ENCODE assay signal across 23 cellular contexts in genomic region chr15:41292521-41292920, GRCh38. TPM values are rescaled to one million over a fixed set of nuclear protein-coding genes. Genes with fewer than 3 reads are reported as not detected.
DNase-seq lines count a peak whose midpoint lies in the region; TF ChIP-seq lines count a peak whose summit lies in the region.
"Had no signal": no experiment of that assay in that cellular context is flagged by ENCODE, and none has a peak within 500 bp of the region (broad histone marks: within the 10 kb centered on the region; RNA-seq: fewer than 3 reads in every experiment).

No MANE protein-coding gene starts in this region.

- peaks cover 60% of the 10 kb centered on the region for H3K36me3 ChIP-seq in HAP-1 (replicated peaks)
- peaks cover 35% of the 10 kb centered on the region for H3K36me3 ChIP-seq in neutrophil

- POLR2A ChIA-PET in activated CD4-positive, alpha-beta memory T cell treated with anti-CD3 and anti-CD28 coated beads, Interleukin-2, amount 10 ng/mL, durations not matched to agents 7 days and 5 days (lab: Charles Lee), result interaction anchor here (1.2 kb wide), 1 partner anchor 9 kb away, joined by 4 read pairs; no protein-coding TSS in a partner anchor
- POLR2A ChIA-PET in activated CD4-positive, alpha-beta memory T cell treated with anti-CD3 and anti-CD28 coated beads for 36 hours (lab: Charles Lee), result no interaction called here

- no peak for DNase-seq in activated CD4-positive, alpha-beta memory T cell treated with anti-CD3 and anti-CD28 coated beads, Interleukin-2, amount 10 ng/mL, durations not matched to agents 7 days and 5 days
- DNase-seq in activated CD4-positive, alpha-beta memory T cell treated with anti-CD3 and anti-CD28 coated beads for 36 hours, result no peak
- DNase-seq in HAP-1 (ENCODE audit: low spot score in 2 of 2) (peak; percentile 46 to 94), HCEC 1CT (no peak), mucosa of gallbladder (ENCODE audit: low spot score) (no peak), hepatic stellate cell (ENCODE audit: low spot score) (no peak)
- no peak for DNase-seq in activated naive CD8-positive, alpha-beta T cell treated with anti-CD3 and anti-CD28 coated beads for 36 hours
- DNase-seq: activated CD4-positive, alpha-beta T cell treated with anti-CD3 and anti-CD28 coated beads, Interleukin-2, amount 10 ng/mL, durations not matched to agents 24 days and 14 days; DMS153; GOT3; islet precursor cell; Karpas-422; left ventricle myocardium superior; NCI-H1092; NCI-H187; NCI-H2171 treated with DMSO at 0.1 percent for 48 hours; NCI-H524 treated with DMSO at 0.1 percent for 48 hours; T-helper 1 cell had no signal

- H3K9me3 ChIP-seq in HAP-1 (no peaks in the 10 kb centered on the region), neutrophil (no peaks in the 10 kb centered on the region)
- H3K9me3 ChIP-seq: SJSA1 had no signal

- no peak overlapping the region for H3K4me3 ChIP-seq in HAP-1
- no peak overlapping the region for H3K4me3 ChIP-seq in neutrophil (ENCODE audit: low read depth in 1 of 2, low read length in 1 of 2)
- H3K4me3 ChIP-seq: SJSA1 had no signal

- H3K4me1 ChIP-seq in HAP-1 (peaks cover 7% of the 10 kb centered on the region), neutrophil (ENCODE audit: control insufficient read depth in 1 of 2, insufficient read depth in 1 of 2, low read depth in 1 of 2, low read length in 1 of 2) (peaks cover 21 to 22% of the 10 kb centered on the region in 2 experiments)
- H3K4me1 ChIP-seq: SJSA1 had no signal

- H3K27ac ChIP-seq in neutrophil, result peak overlapping the region; percentile 85
- H3K27ac ChIP-seq: SJSA1 had no signal

- H3K4me1 Mint-ChIP-seq in activated CD4-positive, alpha-beta memory T cell treated with anti-CD3 and anti-CD28 coated beads, Interleukin-2, amount 10 ng/mL, durations not matched to agents 7 days and 5 days, result peaks cover 30% of the 10 kb centered on the region
- peaks cover 19% of the 10 kb centered on the region for H3K4me1 Mint-ChIP-seq in activated CD4-positive, alpha-beta memory T cell treated with anti-CD3 and anti-CD28 coated beads for 36 hours (ENCODE audit: low read depth)
- peaks cover 29% of the 10 kb centered on the region for H3K4me1 Mint-ChIP-seq in activated naive CD8-positive, alpha-beta T cell treated with anti-CD3 and anti-CD28 coated beads for 36 hours

- H3K27me3 ChIP-seq in HAP-1 (ENCODE audit: low read depth) (no peaks in the 10 kb centered on the region), neutrophil (no peaks in the 10 kb centered on the region)
- H3K27me3 ChIP-seq: SJSA1 had no signal

- peak overlapping the region; percentile 23 for H3K27ac Mint-ChIP-seq in activated CD4-positive, alpha-beta memory T cell treated with anti-CD3 and anti-CD28 coated beads, Interleukin-2, amount 10 ng/mL, durations not matched to agents 7 days and 5 days
- no peak overlapping the region for H3K27ac Mint-ChIP-seq in activated CD4-positive, alpha-beta memory T cell treated with anti-CD3 and anti-CD28 coated beads for 36 hours
- peak overlapping the region; percentile 43 for H3K27ac Mint-ChIP-seq in activated naive CD8-positive, alpha-beta T cell treated with anti-CD3 and anti-CD28 coated beads for 36 hours
- H3K27ac Mint-ChIP-seq: type B pancreatic cell had no signal

- H3K36me3 Mint-ChIP-seq in activated CD4-positive, alpha-beta memory T cell treated with anti-CD3 and anti-CD28 coated beads, Interleukin-2, amount 10 ng/mL, durations not matched to agents 7 days and 5 days (ENCODE audit: low read depth), result peaks cover 48% of the 10 kb centered on the region
- peaks cover 28% of the 10 kb centered on the region for H3K36me3 Mint-ChIP-seq in activated CD4-positive, alpha-beta memory T cell treated with anti-CD3 and anti-CD28 coated beads for 36 hours
- peaks cover 21% of the 10 kb centered on the region for H3K36me3 Mint-ChIP-seq in activated naive CD8-positive, alpha-beta T cell treated with anti-CD3 and anti-CD28 coated beads for 36 hours

- no peak for TF ChIP-seq CTCF in neutrophil (IDR thresholded peaks at IDR 0.05)

- CTCF ChIA-PET in activated CD4-positive, alpha-beta memory T cell treated with anti-CD3 and anti-CD28 coated beads, Interleukin-2, amount 10 ng/mL, durations not matched to agents 7 days and 5 days (lab: Charles Lee), result interaction anchor here (2.3 kb wide), 1 partner anchor 61 kb away, joined by 6 read pairs; the partner anchor contains the start of gene CHP1
- CTCF ChIA-PET in activated CD4-positive, alpha-beta memory T cell treated with anti-CD3 and anti-CD28 coated beads for 36 hours (lab: Charles Lee), result no interaction called here

- H3K27me3 Mint-ChIP-seq in activated CD4-positive, alpha-beta memory T cell treated with anti-CD3 and anti-CD28 coated beads, Interleukin-2, amount 10 ng/mL, durations not matched to agents 7 days and 5 days, result no peaks in the 10 kb centered on the region
- H3K27me3 Mint-ChIP-seq in activated CD4-positive, alpha-beta memory T cell treated with anti-CD3 and anti-CD28 coated beads for 36 hours, result no peaks in the 10 kb centered on the region
- no peaks in the 10 kb centered on the region for H3K27me3 Mint-ChIP-seq in activated naive CD8-positive, alpha-beta T cell treated with anti-CD3 and anti-CD28 coated beads for 36 hours
- H3K27me3 Mint-ChIP-seq: activated CD4-positive, alpha-beta T cell treated with anti-CD3 and anti-CD28 coated beads, Interleukin-2, amount 10 ng/mL, durations not matched to agents 24 days and 14 days; type B pancreatic cell had no signal

- no peaks in the 10 kb centered on the region for H3K9me3 Mint-ChIP-seq in activated CD4-positive, alpha-beta memory T cell treated with anti-CD3 and anti-CD28 coated beads, Interleukin-2, amount 10 ng/mL, durations not matched to agents 7 days and 5 days
- H3K9me3 Mint-ChIP-seq in activated CD4-positive, alpha-beta memory T cell treated with anti-CD3 and anti-CD28 coated beads for 36 hours, result no peaks in the 10 kb centered on the region
- H3K9me3 Mint-ChIP-seq in activated naive CD8-positive, alpha-beta T cell treated with anti-CD3 and anti-CD28 coated beads for 36 hours, result no peaks in the 10 kb centered on the region
- H3K9me3 Mint-ChIP-seq: activated CD4-positive, alpha-beta T cell treated with anti-CD3 and anti-CD28 coated beads, Interleukin-2, amount 10 ng/mL, durations not matched to agents 24 days and 14 days; neural crest cell; type B pancreatic cell had no signal

- in situ Hi-C loops in HAP-1 (cut with MboI; ENCODE audit: low sequenced_read_pairs), result no loop called here

- H3K4me3 Mint-ChIP-seq in activated CD4-positive, alpha-beta memory T cell treated with anti-CD3 and anti-CD28 coated beads, Interleukin-2, amount 10 ng/mL, durations not matched to agents 7 days and 5 days, result no peak overlapping the region
- no peak overlapping the region for H3K4me3 Mint-ChIP-seq in activated CD4-positive, alpha-beta memory T cell treated with anti-CD3 and anti-CD28 coated beads for 36 hours
- H3K4me3 Mint-ChIP-seq in activated naive CD8-positive, alpha-beta T cell treated with anti-CD3 and anti-CD28 coated beads for 36 hours, result no peak overlapping the region
- H3K4me3 Mint-ChIP-seq: activated CD4-positive, alpha-beta T cell treated with anti-CD3 and anti-CD28 coated beads, Interleukin-2, amount 10 ng/mL, durations not matched to agents 24 days and 14 days; neural crest cell; type B pancreatic cell had no signal

- intact Hi-C loops in activated CD4-positive, alpha-beta memory T cell treated with anti-CD3 and anti-CD28 coated beads for 36 hours (cut with micrococcal nuclease), result no loop called here

RNA-seq across cellular contexts. Expression of gene OIP5, which starts 39.9 kb away (rescaled TPM):
- 10 to 100 TPM; 15.2 to 15.4 TPM for total RNA-seq in activated CD4-positive, alpha-beta memory T cell treated with anti-CD3 and anti-CD28 coated beads, Interleukin-2, amount 10 ng/mL, durations not matched to agents 7 days and 5 days
- 10 to 100 TPM; 11.1 to 13.0 TPM for total RNA-seq in activated CD4-positive, alpha-beta memory T cell treated with anti-CD3 and anti-CD28 coated beads for 36 hours
- 10 to 100 TPM; 21.6 to 23.0 TPM for total RNA-seq in activated naive CD8-positive, alpha-beta T cell treated with anti-CD3 and anti-CD28 coated beads for 36 hours
- total RNA-seq in mucosa of gallbladder, result 1.8 TPM
- total RNA-seq: cardiac septum, left ventricle myocardium superior had no signal

RNA-seq across cellular contexts. Expression of gene NUSAP1, which starts 40.2 kb away (rescaled TPM):
- 100 to 1,000 TPM; 243 to 251 TPM for total RNA-seq in activated CD4-positive, alpha-beta memory T cell treated with anti-CD3 and anti-CD28 coated beads, Interleukin-2, amount 10 ng/mL, durations not matched to agents 7 days and 5 days
- 100 to 1,000 TPM; 227 TPM for total RNA-seq in activated CD4-positive, alpha-beta memory T cell treated with anti-CD3 and anti-CD28 coated beads for 36 hours
- 100 to 1,000 TPM; 155 to 165 TPM for total RNA-seq in activated naive CD8-positive, alpha-beta T cell treated with anti-CD3 and anti-CD28 coated beads for 36 hours
- 9.1 TPM for total RNA-seq in mucosa of gallbladder

Comparison
In these comparisons a context has a peak if more than half of its experiments do, and no peak if none do; other contexts are left out.
1. DNase-seq: peak in HAP-1 (2 of 2); none in activated CD4-positive, alpha-beta memory T cell treated with anti-CD3 and anti-CD28 coated beads, Interleukin-2, amount 10 ng/mL, durations not matched to agents 7 days and 5 days (single experiment), activated CD4-positive, alpha-beta memory T cell treated with anti-CD3 and anti-CD28 coated beads for 36 hours (single experiment), activated naive CD8-positive, alpha-beta T cell treated with anti-CD3 and anti-CD28 coated beads for 36 hours (single experiment), HCEC 1CT (single experiment), mucosa of gallbladder (single experiment) and hepatic stellate cell (single experiment).
2. RNA of gene NUSAP1, which starts 40.2 kb away (total RNA-seq): 243 to 251 TPM in activated CD4-positive, alpha-beta memory T cell treated with anti-CD3 and anti-CD28 coated beads, Interleukin-2, amount 10 ng/mL, durations not matched to agents 7 days and 5 days, 227 TPM in activated CD4-positive, alpha-beta memory T cell treated with anti-CD3 and anti-CD28 coated beads for 36 hours and 155 to 165 TPM in activated naive CD8-positive, alpha-beta T cell treated with anti-CD3 and anti-CD28 coated beads for 36 hours; 9.1 TPM in mucosa of gallbladder (single experiment); every median in the first group is over 10 times any median in the second.